Comparison of ENCODE assay signal across 9 cellular contexts in the genomic region with DNA sequence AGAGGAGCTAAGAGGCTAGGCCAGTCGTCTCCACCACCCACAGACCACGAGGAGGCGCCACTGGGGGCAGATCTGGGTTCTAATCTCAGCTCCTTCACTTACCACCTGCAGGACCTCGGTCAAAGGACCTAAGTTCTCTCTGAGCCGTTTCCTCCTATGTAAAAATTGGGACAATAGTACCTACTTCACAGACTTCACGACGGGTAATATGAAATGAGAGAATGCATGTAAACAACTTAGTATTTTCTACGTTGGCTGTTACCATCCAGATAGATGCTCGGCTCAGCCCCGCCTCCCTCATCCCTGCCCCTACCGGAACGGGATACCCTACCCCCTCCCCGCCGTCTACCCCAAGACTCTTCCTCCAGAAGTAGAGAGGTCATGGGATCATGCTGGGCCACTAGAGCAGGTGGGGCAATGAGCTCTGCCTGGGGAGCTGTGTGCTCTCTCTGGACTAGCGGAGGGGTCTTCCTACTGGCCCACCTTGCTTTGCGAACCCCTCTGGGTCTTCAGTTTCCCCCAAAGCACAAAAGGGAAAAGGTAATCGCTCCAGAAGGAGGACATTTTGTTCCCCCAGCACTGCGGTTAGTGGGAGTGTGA. TPM values are rescaled to one million over a fixed set of nuclear protein-coding genes. Genes with fewer than 3 reads are reported as not detected.
DNase-seq lines count a peak whose midpoint lies in the region; ATAC-seq, FAIRE-seq and TF ChIP-seq lines count a peak whose summit lies in the region.
"Had no signal": no experiment of that assay in that cellular context is flagged by ENCODE, and none has a peak within 500 bp of the region (broad histone marks: within the 10 kb centered on the region; RNA-seq: fewer than 3 reads in every experiment).

No MANE protein-coding gene starts in this region.

- H2BK15ac ChIP-seq in H1 (ENCODE audit: low read length), result no peak overlapping the region

- no peaks in the 10 kb centered on the region for H4K20me1 ChIP-seq in DOHH2 (ENCODE audit: control insufficient read depth, insufficient read depth, low read depth, low read length)
- H4K20me1 ChIP-seq in H1 (replicated peaks in 1 of 2; ENCODE audit: control insufficient read depth in 1 of 2, insufficient read depth in 2 of 2, low read length in 2 of 2), result no peaks in the 10 kb centered on the region

- no peak overlapping the region for H3K4ac ChIP-seq in H1 (replicated peaks; ENCODE audit: insufficient read length, low read depth, low read length)

- H3K9me2 ChIP-seq in DOHH2 (replicated peaks; ENCODE audit: control insufficient read depth, low read length), result no peaks in the 10 kb centered on the region

- H3K27me3 Mint-ChIP-seq in stimulated activated naive B cell treated with anti-CD40 and anti-IgM and Interleukin-4, amounts not matched to agents 10 μg/mL and 1 μg/mL and 100 μg/mL, for 72 hours, result no peaks in the 10 kb centered on the region

- TF ChIP-seq POLR2A in H1 (IDR thresholded peaks at IDR 0.05; ENCODE audit: control extremely low read depth in 1 of 2, low read depth in 2 of 2, low read length in 2 of 2), result peak; percentile 50 to 68

- H2AK5ac ChIP-seq in H1 (ENCODE audit: low read depth, low read length), result no peak overlapping the region

- peaks cover 10% of the 10 kb centered on the region; the same call in 1 of the 2 replicates for H3F3A ChIP-seq in DOHH2 (ENCODE audit: control insufficient read depth, insufficient read depth)

- H4K91ac ChIP-seq in H1 (replicated peaks; ENCODE audit: insufficient read length, low read length), result peak overlapping the region; percentile 48

- peaks cover 13 to 27% of the 10 kb centered on the region in 2 donors for H3K36me3 Mint-ChIP-seq in stimulated activated naive B cell treated with anti-CD40 and anti-IgM and Interleukin-4, amounts not matched to agents 10 μg/mL and 1 μg/mL and 100 μg/mL, for 72 hours

- H3K18ac ChIP-seq in H1 (ENCODE audit: extremely low read depth, low read length), result peak overlapping the region; percentile 5

- H3K4me3 ChIP-seq in DOHH2 (ENCODE audit: low read length) (peak overlapping the region; percentile 70), MG63 (peak overlapping the region; percentile 73), H1 (ENCODE audit: extremely low read depth in 1 of 4, insufficient read depth in 2 of 4, low read depth in 3 of 4, low read length in 4 of 4) (peak overlapping the region; percentile 56 to 81 (median 68)), mononuclear cell (ENCODE audit: low read length) (peak overlapping the region; percentile 50)

- H3K79me1 ChIP-seq in H1 (ENCODE audit: low read depth, low read length), result no peaks in the 10 kb centered on the region

- TF ChIP-seq CTCF in DOHH2 (IDR thresholded peaks at IDR 0.05; ENCODE audit: low read depth, low read length, poor library complexity, severe bottlenecking) (peak; percentile 77), H1 (IDR thresholded peaks at IDR 0.05; ENCODE audit: control extremely low read depth in 1 of 3, insufficient read depth in 1 of 3, low read depth in 1 of 3, low read length in 3 of 3) (peak; percentile 74 to 82 (median 80))

- WGBS in H1 (ENCODE audit: extremely low coverage in 1 of 2, insufficient coverage in 1 of 2, insufficient read length in 1 of 2, insufficient replicate concordance in 2 of 2, low coverage in 1 of 2, low lambda C conversion rate in 2 of 2, missing lambda C conversion rate in 1 of 2), 2 experiments, result 12% methylated on average over 18 of the region's 18 CpGs; no CpG with 5 or more reads in 1 of the 2 experiments

- peak overlapping the region; percentile 11; the same call in 1 of the 2 replicates for H2BK5ac ChIP-seq in H1 (ENCODE audit: low read depth, low read length)

- H3K23ac ChIP-seq in H1 (ENCODE audit: insufficient read length), result no peak overlapping the region

- peak overlapping the region; percentile 82 for H4K8ac ChIP-seq in H1 (ENCODE audit: extremely low read depth, insufficient read depth, low read length)

- H4K5ac ChIP-seq in H1 (ENCODE audit: insufficient read length, low read depth, low read length), result peak overlapping the region; percentile 14

- H3K27ac ChIP-seq in DOHH2 (ENCODE audit: low read depth, low read length), result no peak overlapping the region
- H3K27ac ChIP-seq in H1 (ENCODE audit: low read depth, low read length), result peak overlapping the region; percentile 59; the same call in 1 of the 2 replicates

- peaks cover 38% of the 10 kb centered on the region for H3K4me1 ChIP-seq in DOHH2 (ENCODE audit: control insufficient read depth, low read length)
- peaks cover 0 to 2% (median 2%) of the 10 kb centered on the region in 4 experiments; a peak in 4 of 7 replicates for H3K4me1 ChIP-seq in H1 (replicated peaks in 1 of 4; ENCODE audit: control insufficient read depth in 3 of 4, insufficient read depth in 4 of 4, low read length in 3 of 4)
- H3K4me1 ChIP-seq in mononuclear cell (ENCODE audit: insufficient read depth, low read length), result peaks cover 61% of the 10 kb centered on the region

- CTCF ChIA-PET in H1 (lab: Charles Lee; ENCODE audit: partially characterized antibody), result interaction anchor here (0.7 to 11.4 kb wide), 35 partner anchors 8 to 701 kb away, joined by 3 to 112 read pairs (median 4); a partner anchor contains a TSS

- H2BK20ac ChIP-seq in H1 (ENCODE audit: low read length), result no peak overlapping the region

- H3K14ac ChIP-seq in H1 (ENCODE audit: insufficient read length), result no peak overlapping the region

- H3K4me3 Mint-ChIP-seq in stimulated activated naive B cell treated with anti-CD40 and anti-IgM and Interleukin-4, amounts not matched to agents 10 μg/mL and 1 μg/mL and 100 μg/mL, for 72 hours, result peak overlapping the region; percentile 84 to 88

- no peak for ATAC-seq in stimulated activated naive B cell treated with anti-CD40 and anti-IgM and Interleukin-4, amounts not matched to agents 10 μg/mL and 1 μg/mL and 100 μg/mL, for 72 hours (replicated peaks)
- ATAC-seq in GM21528 (IDR thresholded peaks at IDR 0.05; ENCODE audit: low FRiP score, unreplicated experiment) (no peak), HG03108 (IDR thresholded peaks at IDR 0.05; ENCODE audit: unreplicated experiment) (no peak)

- H2BK12ac ChIP-seq in H1 (ENCODE audit: low read depth, low read length), result no peak overlapping the region

- no peak overlapping the region for H3K56ac ChIP-seq in H1 (replicated peaks; ENCODE audit: insufficient read length, low read depth, low read length)

- H3K79me2 ChIP-seq in DOHH2 (ENCODE audit: control insufficient read depth, low read length) (no peaks in the 10 kb centered on the region), H1 (ENCODE audit: control insufficient read depth in 1 of 2, insufficient read depth in 2 of 2, low read length in 2 of 2) (no peaks in the 10 kb centered on the region)

- no peaks in the 10 kb centered on the region for H3K9me3 Mint-ChIP-seq in stimulated activated naive B cell treated with anti-CD40 and anti-IgM and Interleukin-4, amounts not matched to agents 10 μg/mL and 1 μg/mL and 100 μg/mL, for 72 hours

- peak overlapping the region; percentile 59 for H3K27ac Mint-ChIP-seq in stimulated activated naive B cell treated with anti-CD40 and anti-IgM and Interleukin-4, amounts not matched to agents 10 μg/mL and 1 μg/mL and 100 μg/mL, for 72 hours

- peak; percentile 56 to 66 for TF ChIP-seq RAD21 in H1 (IDR thresholded peaks at IDR 0.05 in 1 of 2, conservative IDR thresholded peaks at IDR 0.05 in 1 of 2; ENCODE audit: low read depth in 2 of 2, low read length in 2 of 2)

- no peak for FAIRE-seq in H1 (lab: Jason Lieb, UNC)
- FAIRE-seq: colon had no signal

- no peak for TF ChIP-seq EP300 in H1 (IDR thresholded peaks at IDR 0.05; ENCODE audit: borderline replicate concordance in 1 of 2, low read depth in 2 of 2, low read length in 2 of 2)

- H3K27me3 ChIP-seq in DOHH2 (ENCODE audit: control insufficient read depth, low read length) (peaks cover 28% of the 10 kb centered on the region), MG63 (no peaks in the 10 kb centered on the region), H1 (replicated peaks in 1 of 4; ENCODE audit: control insufficient read depth in 3 of 4, extremely low read depth in 1 of 4, insufficient read depth in 3 of 4, low read length in 3 of 4) (no peaks in the 10 kb centered on the region), mononuclear cell (ENCODE audit: insufficient read depth, low read length) (no peaks in the 10 kb centered on the region)

- H3K36me3 ChIP-seq in DOHH2 (ENCODE audit: control insufficient read depth, low read length) (no peaks in the 10 kb centered on the region), MG63 (peaks cover 28% of the 10 kb centered on the region), H1 (ENCODE audit: control insufficient read depth in 2 of 4, insufficient read depth in 4 of 4, low read length in 3 of 4) (peaks cover 0 to 10% (median 2%) of the 10 kb centered on the region in 4 experiments; a peak in 4 of 8 replicates)

- H3K4me1 Mint-ChIP-seq in stimulated activated naive B cell treated with anti-CD40 and anti-IgM and Interleukin-4, amounts not matched to agents 10 μg/mL and 1 μg/mL and 100 μg/mL, for 72 hours, result peaks cover 35 to 60% of the 10 kb centered on the region in 2 donors

- H3K4me2 ChIP-seq in DOHH2 (ENCODE audit: low read length) (peak overlapping the region; percentile 71), H1 (ENCODE audit: insufficient read depth in 1 of 2, low read depth in 2 of 2, low read length in 2 of 2) (peak overlapping the region; percentile 75 to 78)

- H2AFZ ChIP-seq in H1 (ENCODE audit: low read length), result peak overlapping the region; percentile 4; the same call in 1 of the 2 replicates

- no peaks in the 10 kb centered on the region for H3K9me3 ChIP-seq in DOHH2 (ENCODE audit: control insufficient read depth, insufficient read depth, low read length)
- no peaks in the 10 kb centered on the region for H3K9me3 ChIP-seq in MG63
- no peaks in the 10 kb centered on the region for H3K9me3 ChIP-seq in H1 (ENCODE audit: insufficient read depth in 2 of 2, low read depth in 1 of 2, low read length in 1 of 2)
- no peaks in the 10 kb centered on the region for H3K9me3 ChIP-seq in mononuclear cell (ENCODE audit: low read depth, low read length)

- H3K9ac ChIP-seq in H1 (replicated peaks in 1 of 4; ENCODE audit: extremely low read depth in 1 of 4, low read depth in 3 of 4, low read length in 3 of 4), result peak overlapping the region; percentile 63 to 73 (median 67)

- DNase-seq in MG63 (peak; percentile 37), H1 (ENCODE audit: low read depth in 1 of 2, low spot score in 2 of 2) (peak; percentile 31 to 86)
- peak; percentile 82 to 86 for DNase-seq in activated CD4-positive, alpha-beta T cell treated with anti-CD3 and anti-CD28 coated beads, Interleukin-2, amount 50 U/mL, for 48 hours
- DNase-seq in stimulated activated naive B cell treated with anti-CD40 and anti-IgM and Interleukin-4, amounts not matched to agents 10 μg/mL and 1 μg/mL and 100 μg/mL, for 72 hours, result no peak

- H3K23me2 ChIP-seq in H1 (ENCODE audit: low read depth, low read length), result peaks cover 4% of the 10 kb centered on the region; the same call in 1 of the 2 replicates

- POLR2A ChIA-PET in H1 (lab: Charles Lee; ENCODE audit: partially characterized antibody), result interaction anchor here (0.6 to 2.4 kb wide), 27 partner anchors 9 to 386 kb away, joined by 3 to 12 read pairs (median 4); a partner anchor contains a TSS

- no peak overlapping the region for H2BK120ac ChIP-seq in H1 (replicated peaks; ENCODE audit: low read depth, low read length)

RNA-seq across cellular contexts. Expression of a gene that starts 0.5 kb away (rescaled TPM):
- 57.4 and 67.5 TPM in 2 replicates for total RNA-seq in MG63 (2014; rRNA removed; shearing (Covaris generic); ENCODE audit: low replicate concordance)
- 93.6 and 94.3 TPM in 2 replicates for total RNA-seq in H1 (2021; fragmentation: NEBNext Ultra II Directional; extraction: Animal tissue kit (Norgen Biotek cat#: 25700))
- 33.0 and 40.5 TPM in 2 replicates for polyA plus RNA-seq in H1 (2011; rRNA removed)
- polyA plus RNA-seq in H1 (2011; cell fraction: cytosol; rRNA removed), result 36.4 TPM
- 36.0 TPM for polyA plus RNA-seq in H1 (2011; cell fraction: nucleus; rRNA removed)
- polyA plus RNA-seq in H1 (2012, experiment 1 of 2), result 80.2 to 92.6 TPM (median 81.5 TPM) in 4 replicates
- 83.8 TPM for polyA plus RNA-seq in H1 (2012, experiment 2 of 2)
- 57.1 TPM for polyA plus RNA-seq in H1 (2013, experiment 1 of 2)
- polyA plus RNA-seq in H1 (2013, experiment 2 of 2), result 61.9 TPM
- 34.9 and 53.7 TPM in 2 replicates for polyA minus RNA-seq in H1 (2011; rRNA and poly(A)+ RNA removed)
- polyA minus RNA-seq in H1 (2011; cell fraction: cytosol; rRNA and poly(A)+ RNA removed), result 31.9 TPM
- 24.4 TPM for polyA minus RNA-seq in H1 (2011; cell fraction: nucleus; rRNA and poly(A)+ RNA removed)
- total RNA-seq in mononuclear cell, result 6.6 TPM

RNA-seq across cellular contexts. Expression of a gene that starts 43.4 kb away (rescaled TPM):
- total RNA-seq in MG63 (2014; rRNA removed; shearing (Covaris generic); ENCODE audit: low replicate concordance), result 93.3 and 167 TPM in 2 replicates
- total RNA-seq in H1 (2021; fragmentation: NEBNext Ultra II Directional; extraction: Animal tissue kit (Norgen Biotek cat#: 25700)), result 19.6 and 20.2 TPM in 2 replicates
- 4.4 and 4.7 TPM in 2 replicates for polyA plus RNA-seq in H1 (2011; rRNA removed)
- polyA plus RNA-seq in H1 (2011; cell fraction: cytosol; rRNA removed), result 8.1 TPM
- 9.2 TPM for polyA plus RNA-seq in H1 (2011; cell fraction: nucleus; rRNA removed)
- polyA plus RNA-seq in H1 (2012, experiment 1 of 2), result 10.2 to 20.8 TPM (median 13.4 TPM) in 4 replicates
- 2.8 TPM for polyA plus RNA-seq in H1 (2012, experiment 2 of 2)
- 9.4 TPM for polyA plus RNA-seq in H1 (2013, experiment 1 of 2)
- 9.6 TPM for polyA plus RNA-seq in H1 (2013, experiment 2 of 2)
- 17.2 and 19.1 TPM in 2 replicates for polyA minus RNA-seq in H1 (2011; rRNA and poly(A)+ RNA removed)
- 10.4 TPM for polyA minus RNA-seq in H1 (2011; cell fraction: cytosol; rRNA and poly(A)+ RNA removed)
- polyA minus RNA-seq in H1 (2011; cell fraction: nucleus; rRNA and poly(A)+ RNA removed), result 12.9 TPM
- 13.0 TPM for total RNA-seq in mononuclear cell

RNA-seq across cellular contexts. Expression of a gene that starts 54.3 kb away (rescaled TPM):
- 8.4 TPM in 1 of 2 replicates, not detected in the other for total RNA-seq in MG63 (2014; rRNA removed; shearing (Covaris generic); ENCODE audit: low replicate concordance)
- 0.17 and 0.21 TPM in 2 replicates for total RNA-seq in H1 (2021; fragmentation: NEBNext Ultra II Directional; extraction: Animal tissue kit (Norgen Biotek cat#: 25700))
- 0.05 and 0.06 TPM in 2 replicates for polyA plus RNA-seq in H1 (2011; rRNA removed)
- polyA plus RNA-seq in H1 (2011; cell fraction: cytosol; rRNA removed), result 0.05 TPM
- 0.26 TPM for polyA plus RNA-seq in H1 (2011; cell fraction: nucleus; rRNA removed)
- polyA plus RNA-seq in H1 (2012, experiment 1 of 2), result 0.31 to 0.47 TPM (median 0.35 TPM) in 4 replicates
- 0.09 TPM for polyA plus RNA-seq in H1 (2012, experiment 2 of 2)
- 0.14 TPM for polyA plus RNA-seq in H1 (2013, experiment 1 of 2)
- polyA plus RNA-seq in H1 (2013, experiment 2 of 2), result 0.26 TPM
- 0.06 and 0.49 TPM in 2 replicates for polyA minus RNA-seq in H1 (2011; rRNA and poly(A)+ RNA removed)
- polyA minus RNA-seq in H1 (2011; cell fraction: cytosol; rRNA and poly(A)+ RNA removed), result not detected
- 0.10 TPM for polyA minus RNA-seq in H1 (2011; cell fraction: nucleus; rRNA and poly(A)+ RNA removed)
- total RNA-seq in mononuclear cell, result under 0.01 TPM
